Comparison of ENCODE assay signal across 8 cellular contexts in the genomic region with DNA sequence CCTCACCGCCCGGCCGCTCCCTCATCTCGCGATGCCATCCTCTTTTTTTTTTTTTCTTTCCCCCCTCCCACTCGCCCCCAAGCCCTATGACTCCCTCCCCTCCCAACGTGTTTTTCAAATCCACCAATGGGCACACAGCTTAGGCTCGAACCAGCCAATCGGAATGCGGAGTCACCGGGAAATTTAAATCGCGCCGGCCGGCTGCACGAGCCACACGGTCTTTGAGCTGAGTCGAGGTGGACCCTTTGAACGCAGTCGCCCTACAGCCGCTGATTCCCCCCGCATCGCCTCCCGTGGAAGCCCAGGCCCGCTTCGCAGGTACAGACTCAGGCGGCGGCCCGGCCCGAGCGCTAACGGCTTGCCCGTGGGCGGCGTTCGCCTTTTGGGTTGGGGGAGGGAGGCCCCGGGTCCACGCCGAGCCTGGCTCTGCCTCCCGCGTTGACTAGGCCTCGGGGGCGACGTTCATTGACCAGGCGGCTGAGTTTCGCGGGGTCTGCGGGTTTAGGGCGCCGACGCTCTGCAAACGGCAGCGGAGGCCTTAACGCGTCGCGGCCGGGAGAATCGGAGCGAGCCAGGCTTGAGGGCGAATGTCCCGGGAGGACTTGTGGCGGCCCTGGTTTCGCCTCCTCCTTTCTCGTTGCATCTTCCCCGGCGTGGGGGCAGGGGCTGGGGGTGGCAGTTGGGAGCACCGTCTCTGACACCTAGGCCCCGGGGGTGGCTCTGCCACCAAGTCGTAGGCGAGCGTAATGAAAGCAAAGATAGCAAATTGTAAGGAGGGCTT. TPM values are rescaled to one million over a fixed set of nuclear protein-coding genes. Genes with fewer than 3 reads are reported as not detected.
DNase-seq lines count a peak whose midpoint lies in the region; ATAC-seq, FAIRE-seq and TF ChIP-seq lines count a peak whose summit lies in the region.

Gene KPNA2 (plus strand): TSS at position 213 of the 781 bp plus-strand sequence. CDS start 1,398 bp downstream, outside the sequence.

- H3K9ac ChIP-seq in DND-41 (ENCODE audit: low read depth, low read length) (peak within 1 kb of the TSS; percentile 94), GM23248 (peak within 1 kb of the TSS; percentile 91), Karpas-422 (ENCODE audit: low read length) (peak within 1 kb of the TSS; percentile 97)

- H2AFZ ChIP-seq in DND-41 (ENCODE audit: low read depth, low read length) (peak within 1 kb of the TSS; percentile 82), GM23248 (peak within 1 kb of the TSS; percentile 82), Karpas-422 (ENCODE audit: low read length) (0 out of 2 replicates have a peak within 1 kb of the TSS, but pooled peaks have one; percentile 90)

- FAIRE-seq in RCC 7860 (lab: Jason Lieb, UNC): peak; percentile 85

- H4K20me1 ChIP-seq in DND-41 (ENCODE audit: insufficient read depth, low read length): peaks cover 31% of the 10 kb centered on the region; the same call in 1 of the 2 replicates
- no peaks in the 10 kb centered on the region for H4K20me1 ChIP-seq in GM23248 (ENCODE audit: insufficient read depth)
- H4K20me1 ChIP-seq in Karpas-422 (ENCODE audit: insufficient read depth, low read depth, low read length): peaks cover 13% of the 10 kb centered on the region

- H3K27ac Mint-ChIP-seq in activated T-cell treated with anti-CD3 and anti-CD28 coated beads, Interleukin-2, amount 50 U/mL, for 72 hours: peak within 1 kb of the TSS; percentile 77

- peak within 1 kb of the TSS; percentile 92 to 94 for H3K4me3 Mint-ChIP-seq in activated T-cell treated with anti-CD3 and anti-CD28 coated beads, Interleukin-2, amount 50 U/mL, for 72 hours

- peak within 1 kb of the TSS; percentile 55 to 78 for H3K4me3 ChIP-seq in DND-41 (ENCODE audit: low read depth in 1 of 2, low read length in 2 of 2)
- H3K4me3 ChIP-seq in GM23248: peak within 1 kb of the TSS; percentile 99
- H3K4me3 ChIP-seq in Karpas-422 (ENCODE audit: low read length): peak within 1 kb of the TSS; percentile 96
- peak within 1 kb of the TSS; percentile 65 to 99 (median 89) for H3K4me3 ChIP-seq in esophagus squamous epithelium
- H3K4me3 ChIP-seq in muscle layer of duodenum (ENCODE audit: low read depth in 1 of 2, low read length in 2 of 2): peak within 1 kb of the TSS; percentile 88 to 98

- peaks cover 6% of the 10 kb centered on the region; the same call in 1 of the 2 replicates for H3F3A ChIP-seq in GM23248 (ENCODE audit: insufficient read depth)

- intact Hi-C loops in esophagus squamous epithelium (cut with DNase I): no loop called here

- H3K36me3 Mint-ChIP-seq in activated T-cell treated with anti-CD3 and anti-CD28 coated beads, Interleukin-2, amount 50 U/mL, for 72 hours (ENCODE audit: insufficient read depth in 2 of 2): peaks cover 11 to 34% of the 10 kb centered on the region in 2 donors

- H3K4me1 ChIP-seq in DND-41 (ENCODE audit: insufficient read depth, low read length) (peaks cover 46% of the 10 kb centered on the region), GM23248 (ENCODE audit: insufficient read depth) (peaks cover 18% of the 10 kb centered on the region), Karpas-422 (ENCODE audit: low read length) (peaks cover 22% of the 10 kb centered on the region), esophagus squamous epithelium (peaks cover 0 to 28% (median 7%) of the 10 kb centered on the region in 3 donors), muscle layer of duodenum (ENCODE audit: control insufficient read depth in 1 of 2, insufficient read depth in 2 of 2, low read length in 2 of 2) (peaks cover 0 to 6% of the 10 kb centered on the region in 2 donors)

- TF ChIP-seq CTCF in DND-41 (IDR thresholded peaks at IDR 0.05; ENCODE audit: borderline replicate concordance, extremely low read depth, low read length, poor library complexity, severe bottlenecking) (no peak), esophagus squamous epithelium (IDR thresholded peaks at IDR 0.05) (no peak)

- 0 to 1% methylated on average over 59 to 63 of the region's 72 CpGs for WGBS in GM23248 (ENCODE audit: low coverage in 1 of 2, low lambda C conversion rate in 2 of 2, missing lambda C conversion rate in 2 of 2), 2 experiments
- 0 to 1% methylated on average over 12 to 14 of the region's 72 CpGs for WGBS in esophagus squamous epithelium, 2 donors

- H3K9me3 Mint-ChIP-seq in activated T-cell treated with anti-CD3 and anti-CD28 coated beads, Interleukin-2, amount 50 U/mL, for 72 hours: no peaks in the 10 kb centered on the region

- in situ Hi-C loops in GM23248 (cut with MboI): no loop called here

- DNase-seq in DND-41: peak; percentile 96
- peak; percentile 97 for DNase-seq in GM23248
- DNase-seq in Karpas-422: peak; percentile 99
- DNase-seq in RCC 7860 (ENCODE audit: low spot score): peak; percentile 95
- DNase-seq in activated T-cell treated with anti-CD3 and anti-CD28 coated beads, Interleukin-2, amount 50 U/mL, for 72 hours: peak; percentile 93 to 94
- DNase-seq in esophagus squamous epithelium (lab: John Stamatoyannopoulos, UW): peak; percentile 80
- DNase-seq in stimulated activated CD8-positive, alpha-beta memory T cell treated with anti-CD3 and anti-CD28 coated beads, Interleukin-7, amount 100 ng/mL, for 24 hours (ENCODE audit: low read depth): peak; percentile 74

- H3K36me3 ChIP-seq in DND-41 (ENCODE audit: insufficient read depth, low read length): peaks cover 44% of the 10 kb centered on the region
- peaks cover 24% of the 10 kb centered on the region for H3K36me3 ChIP-seq in GM23248 (ENCODE audit: low read depth)
- H3K36me3 ChIP-seq in Karpas-422 (ENCODE audit: insufficient read depth, low read length): peaks cover 39% of the 10 kb centered on the region
- peaks cover 0 to 32% (median 8%) of the 10 kb centered on the region in 3 donors for H3K36me3 ChIP-seq in esophagus squamous epithelium
- H3K36me3 ChIP-seq in muscle layer of duodenum (ENCODE audit: control insufficient read depth in 1 of 2, insufficient read depth in 2 of 2, low read length in 2 of 2): peaks cover 1 to 25% of the 10 kb centered on the region in 2 donors

- peak within 1 kb of the TSS; percentile 96 for H3K27ac ChIP-seq in DND-41 (ENCODE audit: low read length)
- peak within 1 kb of the TSS; percentile 69 for H3K27ac ChIP-seq in GM23248
- H3K27ac ChIP-seq in Karpas-422 (ENCODE audit: low read length): peak within 1 kb of the TSS; percentile 90
- peak within 1 kb of the TSS; percentile 84 to 92 (median 89) for H3K27ac ChIP-seq in esophagus squamous epithelium
- peak within 1 kb of the TSS; percentile 75 for H3K27ac ChIP-seq in muscle layer of duodenum (ENCODE audit: low read length)

- TF ChIP-seq POLR2A in esophagus squamous epithelium (IDR thresholded peaks at IDR 0.05): peak in 2 of 4 donors; percentile 64 to 74

- H3K27me3 ChIP-seq in DND-41 (ENCODE audit: insufficient read depth, low read length, poor library complexity) (no peaks in the 10 kb centered on the region), GM23248 (replicated peaks; ENCODE audit: insufficient read depth) (no peaks in the 10 kb centered on the region), Karpas-422 (ENCODE audit: low read length) (no peaks in the 10 kb centered on the region), esophagus squamous epithelium (no peaks in the 10 kb centered on the region), muscle layer of duodenum (ENCODE audit: low read depth, low read length) (no peaks in the 10 kb centered on the region)

- H3K9me3 ChIP-seq in DND-41 (ENCODE audit: insufficient read depth, low read length, severe bottlenecking) (no peaks in the 10 kb centered on the region), GM23248 (ENCODE audit: low read depth) (no peaks in the 10 kb centered on the region), Karpas-422 (ENCODE audit: low read length) (no peaks in the 10 kb centered on the region), esophagus squamous epithelium (no peaks in the 10 kb centered on the region), muscle layer of duodenum (ENCODE audit: control insufficient read depth in 1 of 2, low read length in 2 of 2) (no peaks in the 10 kb centered on the region)

- H3K79me2 ChIP-seq in DND-41 (ENCODE audit: insufficient read depth, low read length) (peaks cover 48% of the 10 kb centered on the region), GM23248 (ENCODE audit: insufficient read depth) (peaks cover 52% of the 10 kb centered on the region), Karpas-422 (ENCODE audit: low read length) (peaks cover 37% of the 10 kb centered on the region)

- no peaks in the 10 kb centered on the region for H3K9me2 ChIP-seq in GM23248 (ENCODE audit: insufficient read depth)
- no peaks in the 10 kb centered on the region for H3K9me2 ChIP-seq in Karpas-422 (replicated peaks; ENCODE audit: insufficient read depth, low read length)

- H3K4me1 Mint-ChIP-seq in activated T-cell treated with anti-CD3 and anti-CD28 coated beads, Interleukin-2, amount 50 U/mL, for 72 hours (ENCODE audit: low read depth): peaks cover 20% of the 10 kb centered on the region

- peak; percentile 90 for ATAC-seq in DND-41 (ENCODE audit: insufficient read depth, low read depth)
- peak; percentile 92 to 93 for ATAC-seq in activated T-cell treated with anti-CD3 and anti-CD28 coated beads, Interleukin-2, amount 50 U/mL, for 72 hours (replicated peaks in 1 of 2)

- no peaks in the 10 kb centered on the region for H3K27me3 Mint-ChIP-seq in activated T-cell treated with anti-CD3 and anti-CD28 coated beads, Interleukin-2, amount 50 U/mL, for 72 hours (ENCODE audit: low read depth)

- H3K4me2 ChIP-seq in DND-41 (ENCODE audit: insufficient read depth, low read length): peak within 1 kb of the TSS; percentile 73
- peak within 1 kb of the TSS; percentile 97 for H3K4me2 ChIP-seq in GM23248 (ENCODE audit: unreplicated experiment)
- peak within 1 kb of the TSS; percentile 97 for H3K4me2 ChIP-seq in Karpas-422 (ENCODE audit: low read depth, low read length, poor library complexity, severe bottlenecking)

RNA-seq across cellular contexts. Expression of gene KPNA2, which starts in this region (rescaled TPM):
- 98.2 and 108 TPM in 2 replicates for total RNA-seq in GM23248 (2014; rRNA removed; shearing (Covaris generic))
- 153 and 159 TPM in 2 replicates for polyA plus RNA-seq in GM23248 (2016; fragmentation: Nextera tagmentation; extraction: Ambion mirVana)
- 144 and 170 TPM in 2 replicates for total RNA-seq in Karpas-422 (2014; rRNA removed; shearing (Covaris generic); ENCODE audit: low replicate concordance)
- total RNA-seq in activated T-cell treated with anti-CD3 and anti-CD28 coated beads, Interleukin-2, amount 50 U/mL, for 72 hours: 100 to 1,000 TPM; 193 to 201 TPM
- total RNA-seq in esophagus squamous epithelium: 10 to 100 TPM; 35.5 to 97.8 (median 60.3) TPM

Comparison
In these comparisons a context has a peak if more than half of its experiments do, and no peak if none do; other contexts are left out.
1. Peak in every context shown above with its lines: DNase-seq, ATAC-seq, H3K4me3 ChIP-seq and H3K27ac ChIP-seq.